In the genomic region with DNA sequence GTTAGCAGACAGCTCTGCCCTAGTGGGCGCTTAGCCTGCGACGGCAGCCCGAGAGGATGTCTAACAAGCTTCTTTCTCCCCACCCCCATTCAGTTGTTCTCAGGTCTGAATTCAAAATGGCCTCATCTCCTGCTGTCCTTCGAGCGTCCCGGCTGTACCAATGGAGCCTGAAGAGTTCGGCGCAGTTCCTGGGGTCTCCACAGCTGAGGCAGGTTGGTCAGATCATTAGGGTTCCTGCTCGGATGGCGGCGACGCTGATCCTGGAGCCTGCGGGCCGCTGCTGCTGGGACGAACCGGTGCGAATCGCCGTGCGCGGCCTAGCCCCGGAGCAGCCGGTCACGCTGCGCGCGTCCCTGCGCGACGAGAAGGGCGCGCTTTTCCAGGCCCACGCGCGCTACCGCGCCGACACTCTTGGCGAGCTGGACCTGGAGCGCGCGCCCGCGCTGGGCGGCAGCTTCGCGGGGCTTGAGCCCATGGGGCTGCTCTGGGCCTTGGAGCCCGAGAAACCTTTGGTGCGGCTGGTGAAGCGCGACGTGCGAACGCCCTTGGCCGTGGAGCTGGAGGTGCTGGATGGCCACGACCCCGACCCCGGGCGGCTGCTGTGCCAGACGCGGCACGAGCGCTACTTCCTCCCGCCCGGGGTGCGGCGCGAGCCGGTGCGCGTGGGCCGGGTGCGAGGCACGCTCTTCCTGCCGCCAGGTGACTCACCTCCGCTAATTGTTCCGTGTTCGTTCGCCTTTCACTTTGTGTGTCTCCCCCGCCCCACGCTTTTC, we compare ENCODE assay signal across 8 cellular contexts. TPM values are rescaled to one million over a fixed set of nuclear protein-coding genes. Genes with fewer than 3 reads are reported as not detected.
DNase-seq lines count a peak whose midpoint lies in the region; ATAC-seq and TF ChIP-seq lines count a peak whose summit lies in the region.
"Not testable (repeated sequence)": the region's sequence is repeated elsewhere in the genome, so short reads cannot be mapped to it uniquely, and the experiment has no call there.

A gene with protein sequence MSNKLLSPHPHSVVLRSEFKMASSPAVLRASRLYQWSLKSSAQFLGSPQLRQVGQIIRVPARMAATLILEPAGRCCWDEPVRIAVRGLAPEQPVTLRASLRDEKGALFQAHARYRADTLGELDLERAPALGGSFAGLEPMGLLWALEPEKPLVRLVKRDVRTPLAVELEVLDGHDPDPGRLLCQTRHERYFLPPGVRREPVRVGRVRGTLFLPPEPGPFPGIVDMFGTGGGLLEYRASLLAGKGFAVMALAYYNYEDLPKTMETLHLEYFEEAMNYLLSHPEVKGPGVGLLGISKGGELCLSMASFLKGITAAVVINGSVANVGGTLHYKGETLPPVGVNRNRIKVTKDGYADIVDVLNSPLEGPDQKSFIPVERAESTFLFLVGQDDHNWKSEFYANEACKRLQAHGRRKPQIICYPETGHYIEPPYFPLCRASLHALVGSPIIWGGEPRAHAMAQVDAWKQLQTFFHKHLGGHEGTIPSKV (plus strand): TSS at position 29 of the 773 bp plus-strand sequence. CDS start 28 bp downstream, at position 57.

- DNase-seq in GM12864 (ENCODE audit: low read depth) (peak; percentile 53), NCI-H1930 (lab: John Stamatoyannopoulos, UW) (peak; percentile 55 to 80), T-helper 9 cell (peak; percentile 46), ascending aorta (ENCODE audit: low spot score in 2 of 2) (peak; percentile 54 to 92), right atrium auricular region (ENCODE audit: low spot score) (peak; percentile 62), prostate gland (ENCODE audit: low spot score) (peak; percentile 55), type B pancreatic cell (ENCODE audit: extremely low spot score, unreplicated experiment) (peak; percentile 79)

- H3K27me3 Mint-ChIP-seq in type B pancreatic cell, result not testable (repeated sequence)

- H3K27me3 ChIP-seq in ascending aorta; right atrium auricular region; prostate gland (replicated peaks; ENCODE audit: insufficient read depth): not testable (repeated sequence)

- ATAC-seq in HG02840 (IDR thresholded peaks at IDR 0.05; ENCODE audit: low FRiP score, unreplicated experiment), result peak; percentile 51

- H3K9me3 Mint-ChIP-seq in type B pancreatic cell, result not testable (repeated sequence)

- peaks cover 37% of the 10 kb centered on the region for H3K4me1 Mint-ChIP-seq in type B pancreatic cell (ENCODE audit: unreplicated experiment)

- peaks cover 22% of the 10 kb centered on the region for H3K36me3 Mint-ChIP-seq in type B pancreatic cell

- H3K36me3 ChIP-seq in ascending aorta, result peaks cover 1 to 12% of the 10 kb centered on the region in 2 donors
- not testable (repeated sequence) for H3K36me3 ChIP-seq in right atrium auricular region, prostate gland

- not testable (repeated sequence) for TF ChIP-seq POLR2A in prostate gland (IDR thresholded peaks at IDR 0.05)

- H3K27ac Mint-ChIP-seq in type B pancreatic cell, result peak within 1 kb of the TSS; percentile 95

- peak within 1 kb of the TSS; percentile 74 for H3K4me3 ChIP-seq in GM12864 (ENCODE audit: low read depth, low read length)
- peak within 1 kb of the TSS; percentile 80 to 83 for H3K4me3 ChIP-seq in ascending aorta
- peak within 1 kb of the TSS; percentile 68 to 72 for H3K4me3 ChIP-seq in right atrium auricular region
- H3K4me3 ChIP-seq in prostate gland, result peak within 1 kb of the TSS; percentile 39 to 54

- not testable (repeated sequence) for TF ChIP-seq CTCF in GM12864 (IDR thresholded peaks at IDR 0.05; ENCODE audit: low read depth, low read length, missing control alignments); right atrium auricular region (IDR thresholded peaks at IDR 0.05)
- peak in 1 of 3 experiments; percentile 5 for TF ChIP-seq CTCF in ascending aorta (IDR thresholded peaks at IDR 0.05)
- peak in 2 of 4 experiments; percentile 7 to 44 for TF ChIP-seq CTCF in prostate gland (IDR thresholded peaks at IDR 0.05)
- TF ChIP-seq CTCF in type B pancreatic cell (conservative IDR thresholded peaks at IDR 0.05), result peak; percentile 39

- intact Hi-C loops in ascending aorta (cut with DNase I), result loop anchor here (5.0 kb wide), 1 partner anchor 47 kb away; no protein-coding TSS in a partner anchor
- intact Hi-C loops in prostate gland (cut with DNase I), result loop anchor here (5.0 to 10.0 kb wide), 3 partner anchors 43 to 155 kb away; a partner anchor contains a TSS

- not testable (repeated sequence) for H3K9me3 ChIP-seq in ascending aorta, right atrium auricular region, prostate gland

- peak within 1 kb of the TSS; percentile 94 for H3K4me3 Mint-ChIP-seq in type B pancreatic cell

- H3K4me1 ChIP-seq in ascending aorta (peaks cover 0 to 26% of the 10 kb centered on the region in 2 donors), right atrium auricular region (peaks cover 0 to 32% of the 10 kb centered on the region in 2 donors)
- H3K4me1 ChIP-seq in prostate gland (replicated peaks), result not testable (repeated sequence)

- WGBS in prostate gland, result 0% methylated on average over 12 of the region's 82 CpGs

- peak within 1 kb of the TSS; percentile 91 to 96 for H3K27ac ChIP-seq in ascending aorta
- H3K27ac ChIP-seq in right atrium auricular region, result peak within 1 kb of the TSS; percentile 92 to 93
- H3K27ac ChIP-seq in prostate gland, result peak within 1 kb of the TSS; percentile 74 to 87

RNA-seq across cellular contexts. Expression of the gene that starts here (rescaled TPM):
- total RNA-seq in ascending aorta (44.5 TPM), right atrium auricular region (100 to 1,000 TPM; 119 to 154 TPM), prostate gland (10 to 100 TPM; 37.4 to 39.0 TPM), type B pancreatic cell (ENCODE audit: low replicate concordance) (18.1 and 18.2 TPM in 2 replicates)

Comparison
In these comparisons a context has a peak if more than half of its experiments do, and no peak if none do; other contexts are left out.
1. Peak in every context shown above with its lines: DNase-seq, ATAC-seq, H3K4me3 ChIP-seq and H3K27ac ChIP-seq.